Comparison of ENCODE assay signal across 9 cellular contexts in the genomic region with DNA sequence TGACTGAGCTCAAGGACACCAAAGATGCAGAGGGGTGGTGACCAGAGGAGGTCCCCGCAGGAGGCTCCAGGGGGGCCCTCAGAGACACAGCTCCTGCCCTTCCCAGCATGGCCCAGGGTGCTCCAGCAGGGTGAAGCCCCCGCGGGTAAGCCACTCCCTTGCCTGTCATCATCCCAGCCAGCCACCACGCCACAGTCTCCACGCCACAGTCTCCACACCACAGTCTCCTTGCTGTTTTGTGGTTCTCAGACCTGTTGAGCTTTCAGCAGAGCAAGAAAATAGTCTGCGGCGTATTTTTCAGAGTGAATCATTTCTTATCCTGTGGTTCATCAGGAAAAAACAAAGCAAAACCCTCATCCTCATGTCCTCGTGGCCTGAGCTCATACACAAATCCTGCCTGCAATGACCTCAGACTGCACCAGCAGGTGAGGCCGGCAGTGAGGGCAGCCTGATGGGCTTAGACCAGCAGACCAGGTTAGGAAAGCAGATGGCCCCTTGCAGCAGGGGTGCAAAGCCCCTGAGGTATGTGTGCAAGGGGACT. TPM values are rescaled to one million over a fixed set of nuclear protein-coding genes. Genes with fewer than 3 reads are reported as not detected.
DNase-seq lines count a peak whose midpoint lies in the region; ATAC-seq and TF ChIP-seq lines count a peak whose summit lies in the region.
"Had no signal": no experiment of that assay in that cellular context is flagged by ENCODE, and none has a peak within 500 bp of the region (broad histone marks: within the 10 kb centered on the region; RNA-seq: fewer than 3 reads in every experiment).

No MANE protein-coding gene starts in this region.

- no peak overlapping the region for H3K9ac ChIP-seq in colonic mucosa (ENCODE audit: low read depth in 2 of 2, low read length in 2 of 2)

- peaks cover 71% of the 10 kb centered on the region for H3K4me1 Mint-ChIP-seq in activated CD8-positive, alpha-beta memory T cell treated with anti-CD3 and anti-CD28 coated beads, Interleukin-2, amount 10 ng/mL, durations not matched to agents 7 days and 5 days

- H3K9me3 ChIP-seq in colonic mucosa (no peaks in the 10 kb centered on the region), BE2C (no peaks in the 10 kb centered on the region)
- H3K9me3 ChIP-seq: gastrocnemius medialis had no signal

- peaks cover 5% of the 10 kb centered on the region for H3K36me3 Mint-ChIP-seq in activated CD8-positive, alpha-beta memory T cell treated with anti-CD3 and anti-CD28 coated beads, Interleukin-2, amount 10 ng/mL, durations not matched to agents 7 days and 5 days

- ATAC-seq in activated CD8-positive, alpha-beta memory T cell treated with anti-CD3 and anti-CD28 coated beads, Interleukin-2, amount 10 ng/mL, durations not matched to agents 7 days and 5 days: peak; percentile 40
- ATAC-seq: gastrocnemius medialis had no signal

- no peak overlapping the region for H3K4me3 Mint-ChIP-seq in activated CD8-positive, alpha-beta memory T cell treated with anti-CD3 and anti-CD28 coated beads, Interleukin-2, amount 10 ng/mL, durations not matched to agents 7 days and 5 days

- no peak overlapping the region for H3K4me3 ChIP-seq in NB4 (ENCODE audit: low read depth, low read length)
- no peak overlapping the region for H3K4me3 ChIP-seq in colonic mucosa
- H3K4me3 ChIP-seq in BE2C (ENCODE audit: low read depth, low read length): no peak overlapping the region
- H3K4me3 ChIP-seq in dorsolateral prefrontal cortex: no peak overlapping the region
- H3K4me3 ChIP-seq: gastrocnemius medialis had no signal

- TF ChIP-seq CTCF in NB4 (IDR thresholded peaks at IDR 0.05; ENCODE audit: low read depth, low read length) (no peak), colonic mucosa (IDR thresholded peaks at IDR 0.05) (no peak), BE2C (IDR thresholded peaks at IDR 0.05; ENCODE audit: low read depth, low read length) (no peak), dorsolateral prefrontal cortex (IDR thresholded peaks at IDR 0.05 in 54 of 56, conservative IDR thresholded peaks at IDR 0.05 in 2 of 56; ENCODE audit: low read depth in 1 of 56, partially characterized antibody in 56 of 56) (no peak)

- DNase-seq in NB4 (ENCODE audit: low read depth): peak; percentile 57
- peak; percentile 94 for DNase-seq in activated CD8-positive, alpha-beta memory T cell treated with anti-CD3 and anti-CD28 coated beads, Interleukin-2, amount 10 ng/mL, durations not matched to agents 7 days and 5 days
- peak; percentile 17 for DNase-seq in colonic mucosa
- peak; percentile 30 to 47 for DNase-seq in stimulated activated CD4-positive, alpha-beta T cell treated with anti-CD3 and anti-CD28 coated beads, Interleukin-4, amount 100 ng/mL, for 48 hours (ENCODE audit: low read depth in 2 of 2)
- DNase-seq in DMS 273 (lab: John Stamatoyannopoulos, UW; ENCODE audit: unreplicated experiment): no peak
- no peak for DNase-seq in NCI-H446 (lab: John Stamatoyannopoulos, UW)
- no peak for DNase-seq in BE2C
- no peak for DNase-seq in dorsolateral prefrontal cortex
- DNase-seq: gastrocnemius medialis had no signal

- TF ChIP-seq POLR2A in NB4 (IDR thresholded peaks at IDR 0.05; ENCODE audit: extremely low read depth, insufficient read length): no peak

- H3K27me3 ChIP-seq in colonic mucosa (no peaks in the 10 kb centered on the region), BE2C (no peaks in the 10 kb centered on the region), dorsolateral prefrontal cortex (peaks cover 0 to 2% (median 0%) of the 10 kb centered on the region in 45 donors)
- H3K27me3 ChIP-seq: gastrocnemius medialis had no signal

- no peaks in the 10 kb centered on the region for H3K9me3 Mint-ChIP-seq in activated CD8-positive, alpha-beta memory T cell treated with anti-CD3 and anti-CD28 coated beads, Interleukin-2, amount 10 ng/mL, durations not matched to agents 7 days and 5 days (ENCODE audit: low read depth)

- CTCF ChIA-PET in activated CD8-positive, alpha-beta memory T cell treated with anti-CD3 and anti-CD28 coated beads, Interleukin-2, amount 10 ng/mL, durations not matched to agents 7 days and 5 days (lab: Charles Lee): interaction anchor here (0.7 to 2.6 kb wide), 15 partner anchors 16 to 76 kb away, joined by 3 to 25 read pairs (median 4); partner anchors contain the start of gene ABCG1

- peaks cover 25% of the 10 kb centered on the region for H3K27me3 Mint-ChIP-seq in activated CD8-positive, alpha-beta memory T cell treated with anti-CD3 and anti-CD28 coated beads, Interleukin-2, amount 10 ng/mL, durations not matched to agents 7 days and 5 days

- intact Hi-C loops in colonic mucosa (cut with DNase I) (no loop called here), dorsolateral prefrontal cortex (cut with DNase I) (no loop called here)

- H3K36me3 ChIP-seq in colonic mucosa (no peaks in the 10 kb centered on the region), BE2C (no peaks in the 10 kb centered on the region)
- H3K36me3 ChIP-seq: gastrocnemius medialis had no signal

- peak overlapping the region; percentile 58 for H3K27ac Mint-ChIP-seq in activated CD8-positive, alpha-beta memory T cell treated with anti-CD3 and anti-CD28 coated beads, Interleukin-2, amount 10 ng/mL, durations not matched to agents 7 days and 5 days

- no peak overlapping the region for H3K27ac ChIP-seq in colonic mucosa
- no peak overlapping the region for H3K27ac ChIP-seq in dorsolateral prefrontal cortex
- H3K27ac ChIP-seq: gastrocnemius medialis had no signal

- no peaks in the 10 kb centered on the region for H3K4me1 ChIP-seq in colonic mucosa
- H3K4me1 ChIP-seq in BE2C: no peaks in the 10 kb centered on the region

RNA-seq across cellular contexts. Expression of gene ABCG1, which starts 25.7 kb away (rescaled TPM):
- 10 to 100 TPM in 1 of 2 experiments, 1 to 10 TPM in 1; 6.7 to 13.2 TPM for total RNA-seq in activated CD8-positive, alpha-beta memory T cell treated with anti-CD3 and anti-CD28 coated beads, Interleukin-2, amount 10 ng/mL, durations not matched to agents 7 days and 5 days
- total RNA-seq in colonic mucosa: 10 to 100 TPM; 13.8 to 60.0 TPM
- polyA plus RNA-seq in BE2C (2012; ENCODE audit: insufficient read depth, insufficient read length, low read depth): 9.5 TPM
- 10 to 100 TPM; 23.5 to 64.8 (median 43.0) TPM for total RNA-seq in dorsolateral prefrontal cortex

Comparison
In these comparisons a context has a peak if more than half of its experiments do, and no peak if none do; other contexts are left out.
1. DNase-seq: peak in NB4 (single experiment), activated CD8-positive, alpha-beta memory T cell treated with anti-CD3 and anti-CD28 coated beads, Interleukin-2, amount 10 ng/mL, durations not matched to agents 7 days and 5 days (single experiment), colonic mucosa (single experiment) and stimulated activated CD4-positive, alpha-beta T cell treated with anti-CD3 and anti-CD28 coated beads, Interleukin-4, amount 100 ng/mL, for 48 hours (2 of 2); none in DMS 273 (single experiment), NCI-H446 (0 of 2), BE2C (single experiment) and dorsolateral prefrontal cortex (0 of 10).